8 cellular contexts compared by ENCODE assay signal in genomic region chr19:19552811-19553210, GRCh38. TPM values are rescaled to one million over a fixed set of nuclear protein-coding genes. Genes with fewer than 3 reads are reported as not detected.
DNase-seq lines count a peak whose midpoint lies in the region; ATAC-seq and TF ChIP-seq lines count a peak whose summit lies in the region.

No MANE protein-coding gene starts in this region.

- H3K27me3 ChIP-seq in PC-9 (ENCODE audit: insufficient read depth, low read depth) (no peaks in the 10 kb centered on the region), thyroid gland (no peaks in the 10 kb centered on the region)

- H3K9me3 ChIP-seq in PC-9 (ENCODE audit: insufficient read depth, low read depth) (no peaks in the 10 kb centered on the region), thyroid gland (no peaks in the 10 kb centered on the region)

- no TSS peak for BruUV-seq in PC-9 (replicated peaks; lab: Mats Ljungman, UMichigan)

- H3K36me3 ChIP-seq in PC-9 (ENCODE audit: low read depth) (no peaks in the 10 kb centered on the region), thyroid gland (no peaks in the 10 kb centered on the region)

- peak; percentile 37 for ATAC-seq in Right ventricle myocardium inferior

- peak; percentile 85 for TF ChIP-seq CTCF in PC-9 (conservative IDR thresholded peaks at IDR 0.05)
- TF ChIP-seq CTCF in thyroid gland (IDR thresholded peaks at IDR 0.05), result peak; percentile 14 to 49 (median 34)
- no peak for TF ChIP-seq CTCF in lower leg skin (IDR thresholded peaks at IDR 0.05)

- no peaks in the 10 kb centered on the region for H3K79me2 ChIP-seq in PC-9 (ENCODE audit: low read depth)

- no peak overlapping the region for H2AFZ ChIP-seq in PC-9

- H3F3A ChIP-seq in PC-9 (ENCODE audit: insufficient read depth, low read depth), result peaks cover 22% of the 10 kb centered on the region

- H3K4me3 ChIP-seq in PC-9 (no peak overlapping the region), thyroid gland (replicated peaks in 1 of 3) (no peak overlapping the region), lower leg skin (ENCODE audit: low read depth, poor library complexity, severe bottlenecking) (no peak overlapping the region)

- no peaks in the 10 kb centered on the region for H3K9me2 ChIP-seq in PC-9 (ENCODE audit: insufficient read depth)

- intact Hi-C loops in Right ventricle myocardium inferior (cut with DNase I) (no loop called here), cardiac septum (cut with DNase I) (no loop called here), PC-9 (cut with micrococcal nuclease; ENCODE audit: unreplicated experiment) (loop anchor here (5.0 kb wide), 1 partner anchor 89 kb away; the partner anchor contains the start of gene GMIP), thyroid gland (cut with DNase I) (no loop called here), lower leg skin (cut with DNase I; ENCODE audit: low total_unique reads) (no loop called here)

- POLR2A ChIA-PET in PC-9 (lab: Charles Lee; ENCODE audit: unreplicated experiment), result no interaction called here

- CTCF ChIA-PET in PC-9 (lab: Charles Lee), result interaction anchor here (0.6 to 1.0 kb wide), 3 partner anchors 21 to 222 kb away, joined by 3 to 9 read pairs (median 3); no protein-coding TSS in a partner anchor

- H3K27ac ChIP-seq in PC-9 (no peak overlapping the region), thyroid gland (no peak overlapping the region)

- no peaks in the 10 kb centered on the region for H3K4me1 ChIP-seq in PC-9 (replicated peaks; ENCODE audit: insufficient read depth)
- H3K4me1 ChIP-seq in thyroid gland, result no peaks in the 10 kb centered on the region

- H4K20me1 ChIP-seq in PC-9 (ENCODE audit: insufficient read depth), result no peaks in the 10 kb centered on the region

- WGBS in thyroid gland, 2 donors, result 46 to 60% methylated on average over 4 of the region's 6 CpGs
- 46 to 67% methylated on average over 6 of the region's 6 CpGs for WGBS in lower leg skin, 2 donors

- TF ChIP-seq POLR2A in thyroid gland (IDR thresholded peaks at IDR 0.05), result no peak
- no peak for TF ChIP-seq POLR2A in lower leg skin (IDR thresholded peaks at IDR 0.05)

- no peak for DNase-seq in Right ventricle myocardium inferior (ENCODE audit: missing footprints)
- no peak for DNase-seq in cardiac septum (ENCODE audit: low spot score)
- peak in 1 of 2 experiments; percentile 52 for DNase-seq in PC-9
- peak; percentile 41 for DNase-seq in fibroblast of gingiva (ENCODE audit: low read depth)
- peak in 1 of 2 donors; percentile 33 for DNase-seq in thyroid gland
- no peak for DNase-seq in NCI-H1436 treated with DMSO at 0.1 percent for 48 hours (lab: John Stamatoyannopoulos, UW)
- DNase-seq in inferior parietal cortex (ENCODE audit: extremely low spot score), result no peak
- DNase-seq in lower leg skin (ENCODE audit: low spot score in 2 of 2), result no peak

- no peak overlapping the region for H3K4me2 ChIP-seq in PC-9

RNA-seq across cellular contexts. Expression of gene CILP2, which starts 14.7 kb away (rescaled TPM):
- 0.30 TPM for total RNA-seq in Right ventricle myocardium inferior
- total RNA-seq in cardiac septum, result 0.24 TPM
- 1.1 and 2.5 TPM in 2 replicates for total RNA-seq in PC-9 (2021)
- total RNA-seq in thyroid gland, result 1 to 10 TPM in 3 of 4 donors, under 1 TPM in 1; 0.63 to 4.2 (median 2.4) TPM
- total RNA-seq in lower leg skin, result 1 to 10 TPM in 1 of 4 donors, under 1 TPM in 1, not detected in 2; 0.17 to 1.4 TPM

RNA-seq across cellular contexts. Expression of gene YJEFN3, which starts 24.1 kb away (rescaled TPM):
- total RNA-seq in Right ventricle myocardium inferior, result 6.5 TPM
- total RNA-seq in cardiac septum, result 6.7 TPM
- 18.5 and 21.9 TPM in 2 replicates for total RNA-seq in PC-9 (2021)
- total RNA-seq in thyroid gland, result 1 to 10 TPM in 3 of 4 donors, not detected in 1; 1.9 to 7.2 (median 2.6) TPM
- total RNA-seq in lower leg skin, result 1 to 10 TPM in 1 of 4 donors, under 1 TPM in 3; 0.15 to 2.8 (median 0.49) TPM

RNA-seq across cellular contexts. Expression of gene NDUFA13, which starts 36.8 kb away (rescaled TPM):
- total RNA-seq in Right ventricle myocardium inferior, result 1,344 TPM
- total RNA-seq in cardiac septum, result 779 TPM
- total RNA-seq in PC-9 (2021), result 203 and 309 TPM in 2 replicates
- total RNA-seq in thyroid gland, result 100 to 1,000 TPM in 1 of 4 donors, 10 to 100 TPM in 3; 32.8 to 265 (median 63.6) TPM
- total RNA-seq in lower leg skin, result 100 to 1,000 TPM in 2 of 4 donors, 10 to 100 TPM in 2; 31.4 to 179 (median 108) TPM

RNA-seq across cellular contexts. Expression of gene TSSK6, which starts 37.5 kb away (rescaled TPM):
- total RNA-seq in Right ventricle myocardium inferior, result 0.32 TPM
- 1.2 TPM for total RNA-seq in cardiac septum
- 2.0 and 3.3 TPM in 2 replicates for total RNA-seq in PC-9 (2021)
- 1 to 10 TPM; 1.8 to 7.7 (median 3.8) TPM for total RNA-seq in thyroid gland
- total RNA-seq in lower leg skin, result 1 to 10 TPM; 4.0 to 8.9 (median 6.7) TPM

Comparison
In these comparisons a context has a peak if more than half of its experiments do, and no peak if none do; other contexts are left out.
1. CTCF ChIP-seq: peak in PC-9 (single experiment) and thyroid gland (6 of 6); none in lower leg skin (0 of 3).